27 cellular contexts compared by ENCODE assay signal in the genomic region with DNA sequence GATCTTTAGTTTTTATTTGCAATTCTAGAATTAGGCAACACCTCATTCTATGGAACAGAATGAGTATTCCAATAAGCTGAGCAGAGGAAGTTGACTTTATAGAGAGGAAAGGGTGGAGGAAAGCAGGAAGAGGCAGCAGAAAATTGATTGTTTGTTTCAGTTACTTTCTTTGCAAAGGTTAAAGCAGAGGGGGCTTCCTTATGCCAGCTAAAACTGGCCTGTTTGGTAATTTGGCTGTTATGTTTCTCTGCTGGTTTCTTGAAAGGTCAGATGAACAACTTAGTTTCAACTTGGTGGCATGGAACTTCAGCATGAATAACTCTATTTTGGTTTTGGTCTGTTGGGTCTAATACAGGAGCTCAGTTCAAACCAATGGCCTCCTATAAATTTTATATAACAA. TPM values are rescaled to one million over a fixed set of nuclear protein-coding genes. Genes with fewer than 3 reads are reported as not detected.
DNase-seq lines count a peak whose midpoint lies in the region; ATAC-seq, FAIRE-seq and TF ChIP-seq lines count a peak whose summit lies in the region.
"Had no signal": no experiment of that assay in that cellular context is flagged by ENCODE, and none has a peak within 500 bp of the region (broad histone marks: within the 10 kb centered on the region; RNA-seq: fewer than 3 reads in every experiment).

No MANE protein-coding gene starts in this region.

- TF ChIP-seq EP300 in transverse colon (IDR thresholded peaks at IDR 0.05; ENCODE audit: low read depth): no peak

- H4K20me1 ChIP-seq in osteoblast (ENCODE audit: insufficient read depth, low read length): peaks cover 21% of the 10 kb centered on the region

- no peaks in the 10 kb centered on the region for H3K27me3 ChIP-seq in breast epithelium
- H3K27me3 ChIP-seq in esophagus (ENCODE audit: control insufficient read depth in 1 of 2, insufficient read depth in 2 of 2, low read length in 2 of 2): no peaks in the 10 kb centered on the region
- no peaks in the 10 kb centered on the region for H3K27me3 ChIP-seq in osteoblast (ENCODE audit: insufficient read depth, low read length)
- H3K27me3 ChIP-seq in transverse colon: no peaks in the 10 kb centered on the region
- H3K27me3 ChIP-seq: BLaER1 treated with 17β-estradiol and CSF1 and Interleukin-3, amounts not matched to agents 10 nM and 100 nM; right lobe of liver; SJCRH30 had no signal

- H3K36me3 ChIP-seq in breast epithelium: no peaks in the 10 kb centered on the region
- no peaks in the 10 kb centered on the region for H3K36me3 ChIP-seq in esophagus (ENCODE audit: control insufficient read depth in 2 of 2, insufficient read depth in 2 of 2, low read length in 1 of 2)
- no peaks in the 10 kb centered on the region for H3K36me3 ChIP-seq in osteoblast (ENCODE audit: insufficient read depth, low read length)
- H3K36me3 ChIP-seq in transverse colon: no peaks in the 10 kb centered on the region
- H3K36me3 ChIP-seq: BLaER1 treated with 17β-estradiol and CSF1 and Interleukin-3, amounts not matched to agents 10 nM and 100 nM; right lobe of liver; SJCRH30 had no signal

- H3K79me2 ChIP-seq in osteoblast (ENCODE audit: insufficient read depth, low read length): peaks cover 97% of the 10 kb centered on the region

- H3K9me3 ChIP-seq in breast epithelium (no peaks in the 10 kb centered on the region), esophagus (ENCODE audit: control insufficient read depth in 2 of 2, insufficient read depth in 1 of 2, low read depth in 1 of 2, low read length in 1 of 2) (no peaks in the 10 kb centered on the region), osteoblast (ENCODE audit: low read depth, low read length) (no peaks in the 10 kb centered on the region), transverse colon (no peaks in the 10 kb centered on the region), T-helper 17 cell (ENCODE audit: control insufficient read depth, low read length, poor library complexity, severe bottlenecking) (no peaks in the 10 kb centered on the region)
- H3K9me3 ChIP-seq: A549; BLaER1 treated with 17β-estradiol and CSF1 and Interleukin-3, amounts not matched to agents 10 nM and 100 nM; right lobe of liver; SJCRH30 had no signal

- H3K27me3 Mint-ChIP-seq in MCF 10A (ENCODE audit: insufficient read depth, unreplicated experiment): no peaks in the 10 kb centered on the region
- H3K27me3 Mint-ChIP-seq in T-helper 17 cell: peaks cover 57% of the 10 kb centered on the region

- H3K4me3 Mint-ChIP-seq in MCF 10A (ENCODE audit: unreplicated experiment) (no peak overlapping the region), T-helper 17 cell (no peak overlapping the region)
- H3K4me3 Mint-ChIP-seq: activated CD8-positive, alpha-beta T cell treated with anti-CD3 and anti-CD28 coated beads, Interleukin-2, amount 10 ng/mL, durations not matched to agents 7 days and 5 days; activated T-cell treated with anti-CD3 and anti-CD28 coated beads, Interleukin-2, amount 50 U/mL, for 72 hours had no signal

- CTCF ChIA-PET in MCF 10A (lab: Yijun Ruan, JAX): interaction anchor here (1.1 to 6.9 kb wide), 8 partner anchors 8 to 532 kb away, joined by 3 to 56 read pairs (median 5); no protein-coding TSS in a partner anchor

- H3K4me3 ChIP-seq in breast epithelium: no peak overlapping the region
- no peak overlapping the region for H3K4me3 ChIP-seq in esophagus (ENCODE audit: low read depth in 1 of 2, low read length in 2 of 2)
- H3K4me3 ChIP-seq in osteoblast (ENCODE audit: insufficient read depth, low read length): no peak overlapping the region
- H3K4me3 ChIP-seq in transverse colon: no peak overlapping the region
- H3K4me3 ChIP-seq: A549; BLaER1 treated with 17β-estradiol and CSF1 and Interleukin-3, amounts not matched to agents 10 nM and 100 nM; GM12878; right lobe of liver; SJCRH30 had no signal

- in situ Hi-C loops in transverse colon (cut with MboI; ENCODE audit: low pct_ligation_motif_present in 1 of 4, low pct_unique_long_range_greater_than_20kb in 1 of 4, low sequenced_read_pairs in 3 of 4): loop anchor here in 1 of 4 donors (10.0 kb wide), 1 partner anchor 533 kb away; no protein-coding TSS in a partner anchor

- TF ChIP-seq POLR2A in breast epithelium (IDR thresholded peaks at IDR 0.05) (no peak), transverse colon (IDR thresholded peaks at IDR 0.05) (no peak), GM12891 (IDR thresholded peaks at IDR 0.05; ENCODE audit: low read depth, low read length) (no peak)

- H3K9me3 Mint-ChIP-seq in MCF 10A (ENCODE audit: unreplicated experiment): no peaks in the 10 kb centered on the region
- H3K9me3 Mint-ChIP-seq: activated naive CD4-positive, alpha-beta T cell treated with anti-CD3 and anti-CD28 coated beads, Interleukin-2, amount 50 U/mL, for 72 hours; activated T-cell treated with anti-CD3 and anti-CD28 coated beads, Interleukin-2, amount 50 U/mL, for 72 hours had no signal

- H3K27ac ChIP-seq in breast epithelium: peak overlapping the region; percentile 38 to 76
- peak overlapping the region; percentile 13 to 31 for H3K27ac ChIP-seq in esophagus (ENCODE audit: low read depth in 2 of 2, low read length in 1 of 2)
- peak overlapping the region; percentile 76 for H3K27ac ChIP-seq in osteoblast (ENCODE audit: low read depth, low read length)
- peak overlapping the region; percentile 72 to 82 (median 78) for H3K27ac ChIP-seq in transverse colon
- H3K27ac ChIP-seq: BLaER1 treated with 17β-estradiol and CSF1 and Interleukin-3, amounts not matched to agents 10 nM and 100 nM; right lobe of liver; SJCRH30 had no signal

- no peak for ATAC-seq in T-helper 17 cell
- ATAC-seq: activated CD8-positive, alpha-beta T cell treated with anti-CD3 and anti-CD28 coated beads, Interleukin-2, amount 10 ng/mL, durations not matched to agents 7 days and 5 days; activated T-cell treated with anti-CD3 and anti-CD28 coated beads, Interleukin-2, amount 50 U/mL, for 72 hours; GM12878; right lobe of liver had no signal

- POLR2A ChIA-PET in MCF 10A (lab: Yijun Ruan, JAX): interaction anchor here (0.6 to 3.1 kb wide), 7 partner anchors 11 to 56 kb away, joined by 3 to 19 read pairs (median 4); no protein-coding TSS in a partner anchor

- no peak overlapping the region for H3K4me2 ChIP-seq in osteoblast (ENCODE audit: insufficient read depth, low read length)
- H3K4me2 ChIP-seq: BLaER1 treated with 17β-estradiol and CSF1 and Interleukin-3, amounts not matched to agents 10 nM and 100 nM had no signal

- TF ChIP-seq CTCF in breast epithelium (IDR thresholded peaks at IDR 0.05): no peak
- TF ChIP-seq CTCF in MCF 10A (IDR thresholded peaks at IDR 0.05; ENCODE audit: unreplicated experiment): no peak
- no peak for TF ChIP-seq CTCF in osteoblast (IDR thresholded peaks at IDR 0.05; ENCODE audit: extremely low read depth, low read depth, low read length)
- no peak for TF ChIP-seq CTCF in transverse colon (IDR thresholded peaks at IDR 0.05)

- H3K4me1 ChIP-seq in breast epithelium: no peaks in the 10 kb centered on the region
- H3K4me1 ChIP-seq in esophagus (ENCODE audit: control insufficient read depth in 2 of 2, insufficient read depth in 2 of 2, low read length in 1 of 2): no peaks in the 10 kb centered on the region
- H3K4me1 ChIP-seq in osteoblast (ENCODE audit: insufficient read depth, low read length): peaks cover 60% of the 10 kb centered on the region
- H3K4me1 ChIP-seq in transverse colon: peaks cover 0 to 42% (median 9%) of the 10 kb centered on the region in 4 donors

- H3K36me3 Mint-ChIP-seq in MCF 10A (ENCODE audit: insufficient read depth, unreplicated experiment) (no peaks in the 10 kb centered on the region), T-helper 17 cell (ENCODE audit: low read depth) (no peaks in the 10 kb centered on the region)
- H3K36me3 Mint-ChIP-seq: activated naive CD4-positive, alpha-beta T cell treated with anti-CD3 and anti-CD28 coated beads, Interleukin-2, amount 50 U/mL, for 72 hours had no signal

- DNase-seq in breast epithelium (ENCODE audit: low spot score in 2 of 2): no peak
- DNase-seq in MCF 10A (ENCODE audit: unreplicated experiment): no peak
- no peak for DNase-seq in osteoblast (ENCODE audit: insufficient read length, low spot score, missing footprints)
- DNase-seq in transverse colon: no peak
- DNase-seq in T-helper 17 cell: no peak
- DNase-seq in amniotic stem cell (lab: John Stamatoyannopoulos, UW): no peak
- no peak for DNase-seq in GM12891 (ENCODE audit: insufficient read length, low spot score)
- DNase-seq: activated CD8-positive, alpha-beta T cell treated with anti-CD3 and anti-CD28 coated beads, Interleukin-2, amount 10 ng/mL, durations not matched to agents 7 days and 5 days; activated T-cell treated with anti-CD3 and anti-CD28 coated beads, Interleukin-2, amount 50 U/mL, for 72 hours; effector CD8-positive, alpha-beta T cell; GF-D8; hippocampal formation; Karpas-422; NCI-H1092 treated with DMSO at 0.1 percent for 48 hours; NCI-H69; occipital lobe; OCI-M1; right lobe of liver; SJCRH30; T-helper 2 cell had no signal

- H3K4me1 Mint-ChIP-seq in MCF 10A (ENCODE audit: insufficient read depth, unreplicated experiment) (peaks cover 8% of the 10 kb centered on the region), T-helper 17 cell (no peaks in the 10 kb centered on the region)

- no peak for FAIRE-seq in GM12891 (lab: Jason Lieb, UNC)
- FAIRE-seq: A549, GM12878, keratinocyte had no signal

- no peak overlapping the region for H3K27ac Mint-ChIP-seq in MCF 10A (ENCODE audit: low read depth, unreplicated experiment)
- no peak overlapping the region for H3K27ac Mint-ChIP-seq in T-helper 17 cell
- H3K27ac Mint-ChIP-seq: activated CD8-positive, alpha-beta T cell treated with anti-CD3 and anti-CD28 coated beads, Interleukin-2, amount 10 ng/mL, durations not matched to agents 7 days and 5 days; activated T-cell treated with anti-CD3 and anti-CD28 coated beads, Interleukin-2, amount 50 U/mL, for 72 hours had no signal

- intact Hi-C loops in breast epithelium (cut with DNase I; ENCODE audit: low total_unique reads) (no loop called here), MCF 10A (cut with micrococcal nuclease) (no loop called here), transverse colon (cut with DNase I; ENCODE audit: low total_unique reads) (no loop called here)

- no peak overlapping the region for H2AFZ ChIP-seq in osteoblast (ENCODE audit: low read length)

- BruUV-seq in MCF 10A (replicated peaks; lab: Mats Ljungman, UMichigan): no TSS peak

TF ChIP-seq in GM12891, 5 proteins besides CTCF, POLR2A, EP300 and RAD21:
- TF ChIP-seq PAX5 (IDR thresholded peaks at IDR 0.05; ENCODE audit: insufficient read depth, low read length, severe bottlenecking): no peak
- TF ChIP-seq SPI1 (IDR thresholded peaks at IDR 0.05; ENCODE audit: low read depth, low read length): no peak
- TF ChIP-seq POU2F2 (IDR thresholded peaks at IDR 0.05; ENCODE audit: low read depth, low read length): no peak
- no peak for TF ChIP-seq POLR2AphosphoS5 (IDR thresholded peaks at IDR 0.05; ENCODE audit: low read depth, low read length)
- TF ChIP-seq TAF1 (IDR thresholded peaks at IDR 0.05; ENCODE audit: low read depth, low read length): no peak
TF ChIP-seq in GM12891: peak in this region for 0.

RNA-seq across cellular contexts. Expression of gene SCHIP1, which starts 41.9 kb away (rescaled TPM):
- total RNA-seq in breast epithelium (10 to 100 TPM in 1 of 3 donors, 1 to 10 TPM in 2; 1.6 to 14.2 (median 8.8) TPM), MCF 10A (2022) (1.2 and 5.9 TPM in 2 replicates), osteoblast (1.8 and 2.4 TPM in 2 replicates), transverse colon (1 to 10 TPM in 2 of 4 donors, under 1 TPM in 2; 0.20 to 7.5 (median 2.5) TPM), T-helper 17 cell (not detected)
- polyA plus RNA-seq in esophagus: 1 to 10 TPM in 1 of 2 donors, under 1 TPM in 1; 0.61 to 1.0 TPM
- 2.8 TPM for polyA plus RNA-seq in GM12891 (2012; ENCODE audit: low read depth, missing spikeins)
- total RNA-seq: activated CD8-positive, alpha-beta T cell treated with anti-CD3 and anti-CD28 coated beads, Interleukin-2, amount 10 ng/mL, durations not matched to agents 7 days and 5 days; activated naive CD4-positive, alpha-beta T cell treated with anti-CD3 and anti-CD28 coated beads, Interleukin-2, amount 50 U/mL, for 72 hours; activated T-cell treated with anti-CD3 and anti-CD28 coated beads, Interleukin-2, amount 50 U/mL, for 72 hours; HT-29 had no signal

Comparison
In these comparisons a context has a peak if more than half of its experiments do, and no peak if none do; other contexts are left out.
1. H3K27ac ChIP-seq: peak in every context shown above with its lines; median percentile 78 in transverse colon; 76 in osteoblast; 57 in breast epithelium; 22 in esophagus.